ENCODE assay signal across 9 cellular contexts in the genomic region with DNA sequence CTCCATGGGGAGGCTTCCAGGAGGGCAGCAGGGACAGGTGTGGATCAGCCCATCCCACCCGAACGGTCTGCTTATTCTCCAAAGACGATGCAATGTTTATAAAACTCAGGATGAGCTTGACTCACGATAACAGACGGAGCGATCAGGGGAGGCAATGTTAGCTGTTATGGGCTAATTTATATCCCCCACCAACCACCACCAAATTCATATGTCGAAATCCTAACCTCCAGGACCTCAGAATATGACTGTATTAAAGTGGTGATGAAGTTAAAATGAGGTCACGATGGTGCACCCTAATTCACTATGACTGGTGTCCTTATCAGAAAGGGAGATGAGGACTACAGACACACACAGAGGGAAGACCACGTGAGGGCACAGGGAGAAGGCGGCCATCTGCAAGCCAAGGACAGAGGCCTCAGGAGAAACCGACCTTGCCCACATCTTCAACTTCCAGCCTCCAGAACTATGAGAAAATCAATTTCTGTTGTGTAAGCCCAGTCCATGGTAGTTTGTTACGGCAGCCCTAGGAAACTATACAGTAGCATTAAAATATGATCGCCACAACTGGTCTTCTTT. TPM values are rescaled to one million over a fixed set of nuclear protein-coding genes. Genes with fewer than 3 reads are reported as not detected.
DNase-seq lines count a peak whose midpoint lies in the region; ATAC-seq and TF ChIP-seq lines count a peak whose summit lies in the region.
"Had no signal": no experiment of that assay in that cellular context is flagged by ENCODE, and none has a peak within 500 bp of the region (broad histone marks: within the 10 kb centered on the region; RNA-seq: fewer than 3 reads in every experiment).

No MANE protein-coding gene starts in this region.

- WGBS in IMR-90 (ENCODE audit: extremely low coverage in 2 of 2, insufficient read length in 1 of 2), 2 experiments, result no CpG with 5 or more reads among the region's 13 CpGs
- 87% methylated on average over 10 of the region's 13 CpGs for WGBS in right lobe of liver (ENCODE audit: insufficient coverage, low coverage, low lambda C conversion rate, missing lambda C conversion rate)
- WGBS in thymus, result 97% methylated on average over 13 of the region's 13 CpGs

- TF ChIP-seq POLR2A in IMR-90 (IDR thresholded peaks at IDR 0.05; ENCODE audit: low read depth, low read length), result no peak
- TF ChIP-seq POLR2A in right lobe of liver (IDR thresholded peaks at IDR 0.05), result no peak

- in situ Hi-C loops in IMR-90 (cut with MboI; ENCODE audit: low sequenced_read_pairs), result no loop called here

- H3K4ac ChIP-seq in IMR-90 (ENCODE audit: low read depth, low read length), result peak overlapping the region; percentile 98

- H3K9me1 ChIP-seq in IMR-90 (ENCODE audit: insufficient read depth, low read length), result peaks cover 24% of the 10 kb centered on the region

- H3K23ac ChIP-seq in IMR-90 (ENCODE audit: low read depth, low read length), result peak overlapping the region; percentile 80

- no peak for TF ChIP-seq RAD21 in IMR-90 (IDR thresholded peaks at IDR 0.05; ENCODE audit: low read length)

- no peaks in the 10 kb centered on the region; a peak in 1 of 4 replicates for H3K79me1 ChIP-seq in IMR-90 (ENCODE audit: low read depth in 1 of 2, low read length in 2 of 2)

- peak overlapping the region; percentile 90 for H4K91ac ChIP-seq in IMR-90 (ENCODE audit: insufficient read depth, low read depth, low read length)

- H4K8ac ChIP-seq in IMR-90 (ENCODE audit: low read depth in 2 of 2, low read length in 2 of 2), result peak overlapping the region; percentile 56 to 89

- H3K56ac ChIP-seq in IMR-90 (ENCODE audit: extremely low read depth, insufficient read depth, low read length), result 0 out of 2 replicates have a peak overlapping the region, but pooled peaks have one; percentile 35

- H2AFZ ChIP-seq in IMR-90 (replicated peaks; ENCODE audit: low read length, poor library complexity), result peak overlapping the region; percentile 89

- no peaks in the 10 kb centered on the region for H3K27me3 ChIP-seq in IMR-90 (ENCODE audit: control insufficient read depth, insufficient read depth, low read length)
- H3K27me3 ChIP-seq in right lobe of liver, result no peaks in the 10 kb centered on the region
- no peaks in the 10 kb centered on the region for H3K27me3 ChIP-seq in thymus (ENCODE audit: control insufficient read depth, insufficient read depth)

- ATAC-seq in IMR-90 (ENCODE audit: low read depth) (no peak), right lobe of liver (no peak), HG03196 (IDR thresholded peaks at IDR 0.05; ENCODE audit: unreplicated experiment) (no peak), HG02884 (IDR thresholded peaks at IDR 0.05; ENCODE audit: unreplicated experiment) (no peak)
- ATAC-seq: naive thymus-derived CD8-positive, alpha-beta T cell had no signal

- peak overlapping the region; percentile 96 for H2BK15ac ChIP-seq in IMR-90 (ENCODE audit: low read depth, low read length)

- dilution Hi-C loops in IMR-90 (cut with HindIII; ENCODE audit: low sequenced_read_pairs, unreplicated experiment), result no loop called here

- peak overlapping the region; percentile 95 for H2BK20ac ChIP-seq in IMR-90 (ENCODE audit: low read depth, low read length)

- H3K27ac ChIP-seq in IMR-90 (ENCODE audit: insufficient read depth, low read length) (peak overlapping the region; percentile 70), right lobe of liver (peak overlapping the region; percentile 29 to 43 (median 37)), thymus (ENCODE audit: low read depth) (peak overlapping the region; percentile 69)

- BruUV-seq in IMR-90 (replicated peaks; lab: Mats Ljungman, UMichigan), result no TSS peak

- peak overlapping the region; percentile 86 for H3K14ac ChIP-seq in IMR-90 (replicated peaks; ENCODE audit: low read depth, low read length)

- CTCF ChIA-PET in IMR-90 (lab: Yijun Ruan, JAX), result interaction anchor here (1.6 kb wide), 1 partner anchor 117 kb away, joined by 4 read pairs; no protein-coding TSS in a partner anchor

- H3K4me3 ChIP-seq in IMR-90 (ENCODE audit: insufficient read depth, low read depth, low read length) (no peak overlapping the region), right lobe of liver (no peak overlapping the region), thymus (ENCODE audit: low read length) (no peak overlapping the region)

- H3K18ac ChIP-seq in IMR-90 (ENCODE audit: low read depth, low read length), result peak overlapping the region; percentile 91

- H3K4me2 ChIP-seq in IMR-90 (ENCODE audit: low read depth, low read length), result no peak overlapping the region

- H2AK9ac ChIP-seq in IMR-90 (replicated peaks; ENCODE audit: low read depth, low read length, poor library complexity), result peak overlapping the region; percentile 80

- peak overlapping the region; percentile 28 for H4K5ac ChIP-seq in IMR-90 (ENCODE audit: low read depth, low read length)

- POLR2A ChIA-PET in IMR-90 (lab: Charles Lee; ENCODE audit: unreplicated experiment), result no interaction called here

- H3K4me1 ChIP-seq in IMR-90 (ENCODE audit: control insufficient read depth, insufficient read depth, low read length) (peaks cover 32% of the 10 kb centered on the region), right lobe of liver (no peaks in the 10 kb centered on the region), thymus (ENCODE audit: control insufficient read depth, insufficient read depth, low read length) (no peaks in the 10 kb centered on the region)

- peak overlapping the region; percentile 95 for H2AK5ac ChIP-seq in IMR-90 (ENCODE audit: low read depth, low read length)

- no peaks in the 10 kb centered on the region for H3K9me3 ChIP-seq in IMR-90 (ENCODE audit: control insufficient read depth, insufficient read depth, low read length)
- no peaks in the 10 kb centered on the region for H3K9me3 ChIP-seq in right lobe of liver
- H3K9me3 ChIP-seq in thymus (ENCODE audit: control insufficient read depth), result no peaks in the 10 kb centered on the region

- H3K9ac ChIP-seq in IMR-90 (ENCODE audit: low read depth, low read length), result no peak overlapping the region

- intact Hi-C loops in IMR-90 (cut with micrococcal nuclease) (loop anchor here (1.0 to 5.0 kb wide), 4 partner anchors 76 to 238 kb away; no protein-coding TSS in a partner anchor), right lobe of liver (cut with DNase I) (no loop called here)

- H2BK120ac ChIP-seq in IMR-90 (ENCODE audit: low read depth, low read length), result peak overlapping the region; percentile 97

- peak; percentile 62 for DNase-seq in IMR-90
- peak; percentile 99 for DNase-seq in amniotic epithelial cell (ENCODE audit: low read depth)
- no peak for DNase-seq in right lobe of liver
- DNase-seq in NK-92 treated with Interleukin-12 subunit alpha and Interleukin-12 subunit beta, amount 100 ng/mL, for 24 hours (lab: John Stamatoyannopoulos, UW), result no peak
- DNase-seq: activated CD4-positive, alpha-beta T cell treated with anti-CD3 and anti-CD28 coated beads for 1 hour; naive thymus-derived CD8-positive, alpha-beta T cell had no signal

- H3K36me3 ChIP-seq in IMR-90 (ENCODE audit: control insufficient read depth, insufficient read depth, low read length), result no peaks in the 10 kb centered on the region
- no peaks in the 10 kb centered on the region for H3K36me3 ChIP-seq in right lobe of liver
- H3K36me3 ChIP-seq in thymus (ENCODE audit: control insufficient read depth, insufficient read depth), result no peaks in the 10 kb centered on the region

- TF ChIP-seq CTCF in IMR-90 (conservative IDR thresholded peaks at IDR 0.05; ENCODE audit: low read depth, low read length) (no peak), right lobe of liver (IDR thresholded peaks at IDR 0.05) (no peak)

- H2BK5ac ChIP-seq in IMR-90 (ENCODE audit: low read depth, low read length, poor library complexity, severe bottlenecking), result peak overlapping the region; percentile 93

- no peaks in the 10 kb centered on the region for H4K20me1 ChIP-seq in IMR-90 (ENCODE audit: insufficient read depth, low read length)

TF ChIP-seq in IMR-90, 13 proteins besides CTCF, POLR2A, EP300 and RAD21:
- TF ChIP-seq RCOR1 (IDR thresholded peaks at IDR 0.05; ENCODE audit: insufficient replicate concordance, low read length) (no peak), NFE2L2 (IDR thresholded peaks at IDR 0.05; ENCODE audit: low read depth, low read length) (no peak), CEBPB (IDR thresholded peaks at IDR 0.05; ENCODE audit: low read depth, low read length) (peak; percentile 78), CHD1 (IDR thresholded peaks at IDR 0.05; ENCODE audit: low read depth, low read length) (no peak), ELK1 (IDR thresholded peaks at IDR 0.05; ENCODE audit: borderline replicate concordance, low read depth, low read length) (no peak), USF2 (IDR thresholded peaks at IDR 0.05; ENCODE audit: low read depth, low read length) (no peak), FOS (IDR thresholded peaks at IDR 0.05; ENCODE audit: low read depth, low read length) (no peak), MAZ (IDR thresholded peaks at IDR 0.05; ENCODE audit: borderline replicate concordance, low read depth, low read length) (no peak)

RNA-seq across cellular contexts. Expression of gene ADTRP, which starts 7.0 kb away (rescaled TPM):
- total RNA-seq in IMR-90 (2012; rRNA removed) (0.72 and 0.83 TPM in 2 replicates), right lobe of liver (1 to 10 TPM in 2 of 6 experiments, under 1 TPM in 3, not detected in 1; 0.46 to 1.9 (median 0.92) TPM)
- polyA plus RNA-seq in IMR-90 (2012; rRNA removed) (0.14 and 0.50 TPM in 2 replicates), thymus (7.7 TPM)
- polyA plus RNA-seq in IMR-90 (2012; cell fraction: cytosol; rRNA removed), result 0.11 and 0.35 TPM in 2 replicates
- 0.32 and 0.88 TPM in 2 replicates for polyA plus RNA-seq in IMR-90 (2012; cell fraction: nucleus; rRNA removed; ENCODE audit: low replicate concordance)

Comparison
In these comparisons a context has a peak if more than half of its experiments do, and no peak if none do; other contexts are left out.
1. DNase-seq: peak in IMR-90 (single experiment) and amniotic epithelial cell (single experiment); none in right lobe of liver (0 of 3) and NK-92 treated with Interleukin-12 subunit alpha and Interleukin-12 subunit beta, amount 100 ng/mL, for 24 hours (single experiment).
2. Peak in every context shown above with its lines, with median percentiles within 50 percentile points of each other: H3K27ac ChIP-seq.